Comparison of ENCODE assay signal across 8 cellular contexts in the genomic region with DNA sequence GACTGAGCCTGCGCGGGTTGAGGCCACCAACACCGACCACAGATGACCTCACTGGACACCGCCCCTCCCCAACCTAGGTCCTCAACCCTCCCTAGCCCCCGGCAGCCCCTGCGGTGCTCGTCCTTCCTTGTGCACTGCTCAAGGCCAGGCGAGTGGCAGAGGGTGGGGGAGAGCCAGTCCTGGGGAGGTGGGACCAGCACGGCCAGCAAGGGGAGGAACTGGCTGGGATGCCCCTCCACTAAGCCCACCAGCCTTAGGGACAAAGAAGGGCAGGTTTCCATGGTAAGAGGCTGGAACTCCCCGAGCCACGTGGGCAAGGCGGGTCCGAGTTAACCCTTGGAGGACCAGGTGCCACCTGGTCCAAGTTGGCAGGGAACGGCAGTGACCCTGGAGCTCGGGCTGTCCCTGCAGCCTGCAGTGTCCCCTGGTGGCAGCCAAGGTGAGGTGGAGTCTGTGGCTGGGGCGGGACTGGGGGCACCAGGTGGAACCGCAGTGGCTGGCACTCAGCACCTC. TPM values are rescaled to one million over a fixed set of nuclear protein-coding genes. Genes with fewer than 3 reads are reported as not detected.
DNase-seq lines count a peak whose midpoint lies in the region; ATAC-seq and TF ChIP-seq lines count a peak whose summit lies in the region.

No MANE protein-coding gene starts in this region.

- H3K9me3 Mint-ChIP-seq in activated naive CD8-positive, alpha-beta T cell treated with anti-CD3 and anti-CD28 coated beads for 36 hours, result no peaks in the 10 kb centered on the region

- H3K36me3 ChIP-seq in iPS DF 6.9 (ENCODE audit: control insufficient read depth, insufficient read depth, low read length) (peaks cover 8% of the 10 kb centered on the region; the same call in 1 of the 2 replicates), tibial nerve (peaks cover 2 to 44% (median 5%) of the 10 kb centered on the region in 3 donors)

- H3K4me3 Mint-ChIP-seq in activated naive CD8-positive, alpha-beta T cell treated with anti-CD3 and anti-CD28 coated beads for 36 hours, result no peak overlapping the region

- peak; percentile 62 for DNase-seq in NCI-H82 (lab: John Stamatoyannopoulos, UW)
- no peak for DNase-seq in NCI-H82 treated with DMSO at 0.1 percent for 48 hours (lab: John Stamatoyannopoulos, UW; ENCODE audit: unreplicated experiment)
- peak; percentile 90 for DNase-seq in NCI-H2107 treated with DMSO at 0.1 percent for 48 hours (lab: John Stamatoyannopoulos, UW; ENCODE audit: unreplicated experiment)
- DNase-seq in activated naive CD8-positive, alpha-beta T cell treated with anti-CD3 and anti-CD28 coated beads for 36 hours, result peak; percentile 56
- no peak for DNase-seq in iPS DF 6.9 (ENCODE audit: low read depth, low spot score)
- DNase-seq in tibial nerve (ENCODE audit: low spot score in 2 of 2), result no peak
- no peak for DNase-seq in central memory CD4-positive, alpha-beta T cell

- no peaks in the 10 kb centered on the region for H3K9me3 ChIP-seq in iPS DF 6.9 (ENCODE audit: control insufficient read depth, insufficient read depth, low read length)
- no peaks in the 10 kb centered on the region for H3K9me3 ChIP-seq in tibial nerve

- peaks cover 28% of the 10 kb centered on the region for H3K27me3 Mint-ChIP-seq in activated naive CD8-positive, alpha-beta T cell treated with anti-CD3 and anti-CD28 coated beads for 36 hours

- H3K4me1 Mint-ChIP-seq in activated naive CD8-positive, alpha-beta T cell treated with anti-CD3 and anti-CD28 coated beads for 36 hours, result no peaks in the 10 kb centered on the region

- peak overlapping the region; percentile 8; the same call in 1 of the 2 replicates for H3K4me3 ChIP-seq in iPS DF 6.9 (ENCODE audit: low read length)
- H3K4me3 ChIP-seq in tibial nerve, result no peak overlapping the region

- H3K4me1 ChIP-seq in iPS DF 6.9 (ENCODE audit: control insufficient read depth, insufficient read depth, low read length), result peaks cover 6% of the 10 kb centered on the region; the same call in 1 of the 2 replicates
- H3K4me1 ChIP-seq in tibial nerve, result peaks cover 0 to 21% (median 12%) of the 10 kb centered on the region in 4 donors

- no peak for TF ChIP-seq EP300 in tibial nerve (IDR thresholded peaks at IDR 0.05)

- ATAC-seq in HG03039 (IDR thresholded peaks at IDR 0.05; ENCODE audit: unreplicated experiment), result no peak

- no CpG with 5 or more reads among the region's 17 CpGs for WGBS in iPS DF 6.9 (ENCODE audit: insufficient coverage, insufficient read length)
- 11 to 20% methylated on average over 2 to 5 of the region's 17 CpGs for WGBS in tibial nerve, 2 donors

- H3K27ac Mint-ChIP-seq in activated naive CD8-positive, alpha-beta T cell treated with anti-CD3 and anti-CD28 coated beads for 36 hours, result no peak overlapping the region

- H3K27me3 ChIP-seq in iPS DF 6.9 (ENCODE audit: control insufficient read depth, insufficient read depth, low read length) (no peaks in the 10 kb centered on the region; the same call in 1 of the 2 replicates), tibial nerve (peaks cover 0 to 43% of the 10 kb centered on the region in 2 donors)

- no peak for TF ChIP-seq POLR2A in tibial nerve (IDR thresholded peaks at IDR 0.05)

- peak in 4 of 5 experiments; percentile 43 to 71 (median 58) for TF ChIP-seq CTCF in tibial nerve (IDR thresholded peaks at IDR 0.05)

- H3K36me3 Mint-ChIP-seq in activated naive CD8-positive, alpha-beta T cell treated with anti-CD3 and anti-CD28 coated beads for 36 hours, result peaks cover 6% of the 10 kb centered on the region

- H3K27ac ChIP-seq in iPS DF 6.9 (ENCODE audit: low read length) (no peak overlapping the region), tibial nerve (no peak overlapping the region)

RNA-seq across cellular contexts. Expression of a gene that starts 9.2 kb away (rescaled TPM):
- total RNA-seq in activated naive CD8-positive, alpha-beta T cell treated with anti-CD3 and anti-CD28 coated beads for 36 hours, result under 1 TPM; 0.29 to 0.36 TPM
- 1 to 10 TPM in 3 of 4 donors, under 1 TPM in 1; 0.42 to 4.4 (median 3.7) TPM for total RNA-seq in tibial nerve

RNA-seq across cellular contexts. Expression of a gene that starts 14.8 kb away (rescaled TPM):
- total RNA-seq in activated naive CD8-positive, alpha-beta T cell treated with anti-CD3 and anti-CD28 coated beads for 36 hours, result 10 to 100 TPM; 48.1 to 51.1 TPM
- 10 to 100 TPM; 20.1 to 41.7 (median 26.7) TPM for total RNA-seq in tibial nerve

RNA-seq across cellular contexts. Expression of a gene that starts 24.8 kb away (rescaled TPM):
- 1,000 to 10,000 TPM; 4,989 to 4,998 TPM for total RNA-seq in activated naive CD8-positive, alpha-beta T cell treated with anti-CD3 and anti-CD28 coated beads for 36 hours
- 1,000 to 10,000 TPM; 2,372 to 2,875 (median 2,670) TPM for total RNA-seq in tibial nerve

Comparison
In these comparisons a context has a peak if more than half of its experiments do, and no peak if none do; other contexts are left out.
1. DNase-seq: peak in NCI-H82 (single experiment), NCI-H2107 treated with DMSO at 0.1 percent for 48 hours (single experiment) and activated naive CD8-positive, alpha-beta T cell treated with anti-CD3 and anti-CD28 coated beads for 36 hours (single experiment); none in NCI-H82 treated with DMSO at 0.1 percent for 48 hours (single experiment), iPS DF 6.9 (single experiment), tibial nerve (0 of 2) and central memory CD4-positive, alpha-beta T cell (single experiment).